1 cellular context compared by ENCODE assay signal in genomic region chr2:187516635-187517510, GRCh38.
TF ChIP-seq lines count a peak whose summit lies in the region.
"Not testable (repeated sequence)": the region's sequence is repeated elsewhere in the genome, so short reads cannot be mapped to it uniquely, and the experiment has no call there.

No MANE protein-coding gene starts in this region.

TF ChIP-seq in K562, 482 proteins besides CTCF, POLR2A, EP300 and RAD21 (continued from another document):
- peak; percentile 58; the same call in 1 of the 2 replicates for TF ChIP-seq MTA2 (IDR thresholded peaks at IDR 0.05; ENCODE audit: low read depth)
- TF ChIP-seq GATAD2B (IDR thresholded peaks at IDR 0.05; ENCODE audit: borderline replicate concordance): 0 out of 2 replicates have a peak, but pooled peaks have one; percentile 47
- peak; percentile 71; the same call in 1 of the 2 replicates for TF ChIP-seq NFIC (IDR thresholded peaks at IDR 0.05)
- TF ChIP-seq TEAD4 (IDR thresholded peaks at IDR 0.05; ENCODE audit: low read length): peak; percentile 88
- TF ChIP-seq TEAD4 (CRISPR knock-in tag; IDR thresholded peaks at IDR 0.05; ENCODE audit: borderline replicate concordance): not testable (repeated sequence)
- peak; percentile 36; the same call in 1 of the 2 replicates for TF ChIP-seq PML (IDR thresholded peaks at IDR 0.05; ENCODE audit: low read length)
- peak; percentile 75 for TF ChIP-seq STAT5A (IDR thresholded peaks at IDR 0.05; ENCODE audit: borderline replicate concordance, low read length)
- peak; percentile 71; the same call in 1 of the 2 replicates for TF ChIP-seq SMARCA4 (IDR thresholded peaks at IDR 0.05)
- TF ChIP-seq SOX6 (IDR thresholded peaks at IDR 0.05): peak; percentile 62
- peak; percentile 56 for TF ChIP-seq ETV1 (tag; conservative IDR thresholded peaks at IDR 0.05; ENCODE audit: low read depth)
- peak; percentile 74 for TF ChIP-seq CXXC5 (CRISPR knock-in tag; IDR thresholded peaks at IDR 0.05)
- peak; percentile 29 to 68; a peak in 2 of 4 replicates for TF ChIP-seq KDM1A (IDR thresholded peaks at IDR 0.05)
